In the genomic region with DNA sequence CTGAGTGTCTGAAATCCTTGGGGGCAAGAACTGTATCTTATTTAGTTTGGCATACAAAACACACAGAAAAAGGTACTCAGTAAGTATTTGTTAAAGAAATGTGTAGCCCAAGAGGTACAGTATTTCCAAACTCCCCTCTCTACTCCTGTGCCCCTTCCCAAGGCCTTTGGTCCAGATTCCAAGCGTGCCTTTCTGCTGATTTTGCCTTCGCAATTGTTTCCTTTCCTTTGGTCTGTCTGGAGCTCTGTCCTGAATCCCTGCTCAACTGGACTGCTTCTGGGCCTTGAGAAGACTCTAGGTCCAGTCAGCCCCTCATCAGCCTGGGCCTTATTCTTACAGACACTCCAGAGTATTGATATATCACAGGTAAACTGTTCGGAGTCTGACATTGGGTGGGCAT, we compare ENCODE assay signal across 16 cellular contexts.
DNase-seq lines count a peak whose midpoint lies in the region; ATAC-seq, FAIRE-seq and TF ChIP-seq lines count a peak whose summit lies in the region.
"Had no signal": no experiment of that assay in that cellular context is flagged by ENCODE, and none has a peak within 500 bp of the region (broad histone marks: within the 10 kb centered on the region; RNA-seq: fewer than 3 reads in every experiment).

No MANE protein-coding gene starts in this region.

- H3K4me1 Mint-ChIP-seq in chondrocyte (ENCODE audit: low read depth) = peaks cover 2% of the 10 kb centered on the region
- H3K4me1 Mint-ChIP-seq: B cell had no signal

- POLR2A ChIA-PET in IMR-90 (lab: Charles Lee; ENCODE audit: unreplicated experiment) = no interaction called here

- intact Hi-C loops in IMR-90 (cut with micrococcal nuclease) = loop anchor here (10.0 kb wide), 1 partner anchor 100 kb away; no protein-coding TSS in a partner anchor

- H3K27ac ChIP-seq in IMR-90 (ENCODE audit: insufficient read depth, low read length) = no peak overlapping the region

- H2AK9ac ChIP-seq in IMR-90 (replicated peaks; ENCODE audit: low read depth, low read length, poor library complexity) = no peak overlapping the region

- no peak overlapping the region for H3K9ac ChIP-seq in IMR-90 (ENCODE audit: low read depth, low read length)

- H3K4me3 ChIP-seq in IMR-90 (ENCODE audit: insufficient read depth, low read depth, low read length) = no peak overlapping the region

- peak overlapping the region; percentile 50 for H2AFZ ChIP-seq in IMR-90 (replicated peaks; ENCODE audit: low read length, poor library complexity)

- in situ Hi-C loops in IMR-90 (cut with MboI; ENCODE audit: low sequenced_read_pairs) = loop anchor here (25.0 kb wide), 2 partner anchors 1097 to 1247 kb away; no protein-coding TSS in a partner anchor

- H3K4me1 ChIP-seq in IMR-90 (ENCODE audit: control insufficient read depth, insufficient read depth, low read length) = peaks cover 2% of the 10 kb centered on the region; the same call in 1 of the 2 replicates

- no peaks in the 10 kb centered on the region for H3K36me3 ChIP-seq in IMR-90 (ENCODE audit: control insufficient read depth, insufficient read depth, low read length)

- H2BK120ac ChIP-seq in IMR-90 (ENCODE audit: low read depth, low read length) = peak overlapping the region; percentile 32

- H3K4ac ChIP-seq in IMR-90 (ENCODE audit: low read depth, low read length) = peak overlapping the region; percentile 8; the same call in 1 of the 2 replicates

- BruUV-seq in IMR-90 (replicated peaks; lab: Mats Ljungman, UMichigan) = no TSS peak

- no peaks in the 10 kb centered on the region for H3K9me3 ChIP-seq in IMR-90 (ENCODE audit: control insufficient read depth, insufficient read depth, low read length)

- H3K79me1 ChIP-seq in IMR-90 (ENCODE audit: low read depth in 1 of 2, low read length in 2 of 2) = no peaks in the 10 kb centered on the region

- no peaks in the 10 kb centered on the region; the same call in 1 of the 2 replicates for H3K9me1 ChIP-seq in IMR-90 (ENCODE audit: insufficient read depth, low read length)

- no peak for TF ChIP-seq RAD21 in IMR-90 (IDR thresholded peaks at IDR 0.05; ENCODE audit: low read length)

- peak; percentile 74 for ATAC-seq in IMR-90 (ENCODE audit: low read depth)

- no peak overlapping the region for H2BK5ac ChIP-seq in IMR-90 (ENCODE audit: low read depth, low read length, poor library complexity, severe bottlenecking)

- TF ChIP-seq CTCF in IMR-90 (conservative IDR thresholded peaks at IDR 0.05; ENCODE audit: low read depth, low read length) = no peak
- TF ChIP-seq CTCF in chondrocyte (IDR thresholded peaks at IDR 0.05) = no peak

- H4K91ac ChIP-seq in IMR-90 (ENCODE audit: insufficient read depth, low read depth, low read length) = peak overlapping the region; percentile 49; the same call in 1 of the 2 replicates

- H3K27me3 Mint-ChIP-seq in chondrocyte (ENCODE audit: low read depth) = peaks cover 16% of the 10 kb centered on the region

- 0 out of 2 replicates have a peak overlapping the region, but pooled peaks have one; percentile 25 for H4K5ac ChIP-seq in IMR-90 (ENCODE audit: low read depth, low read length)

- no peak for FAIRE-seq in urothelium cell line (lab: Jason Lieb, UNC)
- FAIRE-seq: G401.6, HTR-8/SVneo had no signal

- H3K18ac ChIP-seq in IMR-90 (ENCODE audit: low read depth, low read length) = no peak overlapping the region; the same call in 1 of the 2 replicates

- H3K9me3 Mint-ChIP-seq in chondrocyte (ENCODE audit: low read depth) = peaks cover 3% of the 10 kb centered on the region

- H3K36me3 Mint-ChIP-seq in chondrocyte (ENCODE audit: low read depth) = no peaks in the 10 kb centered on the region

- H4K20me1 ChIP-seq in IMR-90 (ENCODE audit: insufficient read depth, low read length) = no peaks in the 10 kb centered on the region

- H2AK5ac ChIP-seq in IMR-90 (ENCODE audit: low read depth, low read length) = no peak overlapping the region

- DNase-seq in IMR-90 (peak; percentile 4), chondrocyte (ENCODE audit: low spot score) (no peak), iris pigment epithelial cell (ENCODE audit: low read depth) (peak; percentile 16), urothelium cell line (ENCODE audit: low spot score) (peak; percentile 4), superior temporal gyrus (ENCODE audit: extremely low spot score) (no peak), iPS-NIHi7 (ENCODE audit: extremely low spot score) (no peak), cortex of kidney (lab: John Stamatoyannopoulos, UW) (no peak)
- DNase-seq: ACHN, DMS79 treated with DMSO at 0.1 percent for 48 hours, H7, NCI-H1105 treated with DMSO at 0.1 percent for 48 hours, NCI-H1694 treated with DMSO at 0.1 percent for 48 hours, Right ventricle myocardium superior had no signal

- H3K23ac ChIP-seq in IMR-90 (ENCODE audit: low read depth, low read length) = no peak overlapping the region

- peak overlapping the region; percentile 35; the same call in 1 of the 2 replicates for H3K4me2 ChIP-seq in IMR-90 (ENCODE audit: low read depth, low read length)

- no peak overlapping the region for H2BK15ac ChIP-seq in IMR-90 (ENCODE audit: low read depth, low read length)

- H2BK20ac ChIP-seq in IMR-90 (ENCODE audit: low read depth, low read length) = peak overlapping the region; percentile 21; the same call in 1 of the 2 replicates

- peak overlapping the region; percentile 29; the same call in 1 of the 2 replicates for H3K14ac ChIP-seq in IMR-90 (replicated peaks; ENCODE audit: low read depth, low read length)

- H4K8ac ChIP-seq in IMR-90 (ENCODE audit: low read depth in 2 of 2, low read length in 2 of 2) = peak overlapping the region in 1 of 2 experiments; percentile 40; a peak in 1 of 4 replicates

- H3K27me3 ChIP-seq in IMR-90 (ENCODE audit: control insufficient read depth, insufficient read depth, low read length) = no peaks in the 10 kb centered on the region

- dilution Hi-C loops in IMR-90 (cut with HindIII; ENCODE audit: low sequenced_read_pairs, unreplicated experiment) = no loop called here

- peak overlapping the region; percentile 8 for H3K27ac Mint-ChIP-seq in chondrocyte (ENCODE audit: unreplicated experiment)
- H3K27ac Mint-ChIP-seq: B cell had no signal

- 44% methylated on average over 2 of the region's 3 CpGs; no CpG with 5 or more reads in 1 of the 2 experiments for WGBS in IMR-90 (ENCODE audit: extremely low coverage in 2 of 2, insufficient read length in 1 of 2), 2 experiments

- H3K56ac ChIP-seq in IMR-90 (ENCODE audit: extremely low read depth, insufficient read depth, low read length) = no peak overlapping the region

- CTCF ChIA-PET in IMR-90 (lab: Yijun Ruan, JAX) = no interaction called here

- no peak for TF ChIP-seq POLR2A in IMR-90 (IDR thresholded peaks at IDR 0.05; ENCODE audit: low read depth, low read length)

- H3K4me3 Mint-ChIP-seq in chondrocyte (ENCODE audit: unreplicated experiment) = no peak overlapping the region
- H3K4me3 Mint-ChIP-seq: B cell had no signal

TF ChIP-seq in IMR-90, 13 proteins besides CTCF, POLR2A, EP300 and RAD21:
- TF ChIP-seq MAZ (IDR thresholded peaks at IDR 0.05; ENCODE audit: borderline replicate concordance, low read depth, low read length) (no peak), CEBPB (IDR thresholded peaks at IDR 0.05; ENCODE audit: low read depth, low read length) (no peak), NFE2L2 (IDR thresholded peaks at IDR 0.05; ENCODE audit: low read depth, low read length) (no peak), FOS (IDR thresholded peaks at IDR 0.05; ENCODE audit: low read depth, low read length) (no peak), CHD1 (IDR thresholded peaks at IDR 0.05; ENCODE audit: low read depth, low read length) (no peak), BHLHE40 (IDR thresholded peaks at IDR 0.05; ENCODE audit: low read depth, low read length) (no peak), MXI1 (IDR thresholded peaks at IDR 0.05; ENCODE audit: borderline replicate concordance, low read depth, low read length) (no peak)
- TF ChIP-seq, protein P1, sequence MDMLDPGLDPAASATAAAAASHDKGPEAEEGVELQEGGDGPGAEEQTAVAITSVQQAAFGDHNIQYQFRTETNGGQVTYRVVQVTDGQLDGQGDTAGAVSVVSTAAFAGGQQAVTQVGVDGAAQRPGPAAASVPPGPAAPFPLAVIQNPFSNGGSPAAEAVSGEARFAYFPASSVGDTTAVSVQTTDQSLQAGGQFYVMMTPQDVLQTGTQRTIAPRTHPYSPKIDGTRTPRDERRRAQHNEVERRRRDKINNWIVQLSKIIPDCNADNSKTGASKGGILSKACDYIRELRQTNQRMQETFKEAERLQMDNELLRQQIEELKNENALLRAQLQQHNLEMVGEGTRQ (IDR thresholded peaks at IDR 0.05; ENCODE audit: low read depth, low read length) = no peak
TF ChIP-seq in IMR-90: peak in this region for 0.

Comparison
In these comparisons a context has a peak if more than half of its experiments do, and no peak if none do; other contexts are left out.
1. DNase-seq: peak in IMR-90 (single experiment), iris pigment epithelial cell (single experiment) and urothelium cell line (single experiment); none in chondrocyte (single experiment), superior temporal gyrus (single experiment), iPS-NIHi7 (single experiment) and cortex of kidney (single experiment).